Comparison of ENCODE assay signal across 1 cellular context in the genomic region with DNA sequence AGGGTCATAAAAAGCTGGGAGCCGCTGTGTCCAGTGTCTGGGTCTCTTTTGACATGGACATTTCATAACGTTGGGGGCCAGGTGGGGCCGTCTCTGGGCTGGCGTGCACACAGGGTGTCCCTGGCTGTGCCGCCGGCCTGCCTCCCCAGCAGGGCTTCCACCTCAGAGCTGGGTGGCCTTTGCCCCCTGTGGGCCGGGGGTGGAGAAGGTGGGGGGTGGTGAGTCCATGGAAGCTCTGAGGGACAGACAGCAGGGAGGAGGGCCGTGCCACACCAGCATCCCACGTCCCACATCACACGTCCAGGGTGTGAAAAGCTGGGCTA.
TF ChIP-seq lines count a peak whose summit lies in the region.

No MANE protein-coding gene starts in this region.

TF ChIP-seq in WTC11, 78 proteins besides CTCF, POLR2A, EP300 and RAD21:
- TF ChIP-seq, protein P1, sequence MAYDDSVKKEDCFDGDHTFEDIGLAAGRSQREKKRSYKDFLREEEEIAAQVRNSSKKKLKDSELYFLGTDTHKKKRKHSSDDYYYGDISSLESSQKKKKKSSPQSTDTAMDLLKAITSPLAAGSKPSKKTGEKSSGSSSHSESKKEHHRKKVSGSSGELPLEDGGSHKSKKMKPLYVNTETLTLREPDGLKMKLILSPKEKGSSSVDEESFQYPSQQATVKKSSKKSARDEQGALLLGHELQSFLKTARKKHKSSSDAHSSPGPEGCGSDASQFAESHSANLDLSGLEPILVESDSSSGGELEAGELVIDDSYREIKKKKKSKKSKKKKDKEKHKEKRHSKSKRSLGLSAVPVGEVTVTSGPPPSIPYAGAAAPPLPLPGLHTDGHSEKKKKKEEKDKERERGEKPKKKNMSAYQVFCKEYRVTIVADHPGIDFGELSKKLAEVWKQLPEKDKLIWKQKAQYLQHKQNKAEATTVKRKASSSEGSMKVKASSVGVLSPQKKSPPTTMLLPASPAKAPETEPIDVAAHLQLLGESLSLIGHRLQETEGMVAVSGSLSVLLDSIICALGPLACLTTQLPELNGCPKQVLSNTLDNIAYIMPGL (CRISPR knock-in tag; IDR thresholded peaks at IDR 0.05) = no peak
- TF ChIP-seq TEAD4 (CRISPR knock-in tag; IDR thresholded peaks at IDR 0.05) = no peak
- no peak for TF ChIP-seq GTF2I (CRISPR knock-in tag; conservative IDR thresholded peaks at IDR 0.05)
- TF ChIP-seq, protein P2, sequence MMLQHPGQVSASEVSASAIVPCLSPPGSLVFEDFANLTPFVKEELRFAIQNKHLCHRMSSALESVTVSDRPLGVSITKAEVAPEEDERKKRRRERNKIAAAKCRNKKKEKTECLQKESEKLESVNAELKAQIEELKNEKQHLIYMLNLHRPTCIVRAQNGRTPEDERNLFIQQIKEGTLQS (CRISPR knock-in tag; conservative IDR thresholded peaks at IDR 0.05) = no peak
- TF ChIP-seq TCF7 (CRISPR knock-in tag; IDR thresholded peaks at IDR 0.05; ENCODE audit: low read depth) = no peak
- no peak for TF ChIP-seq FOXJ3 (CRISPR knock-in tag; IDR thresholded peaks at IDR 0.05; ENCODE audit: borderline replicate concordance)
- no peak for TF ChIP-seq MYBL2 (CRISPR knock-in tag; IDR thresholded peaks at IDR 0.05)
- TF ChIP-seq, protein P3, sequence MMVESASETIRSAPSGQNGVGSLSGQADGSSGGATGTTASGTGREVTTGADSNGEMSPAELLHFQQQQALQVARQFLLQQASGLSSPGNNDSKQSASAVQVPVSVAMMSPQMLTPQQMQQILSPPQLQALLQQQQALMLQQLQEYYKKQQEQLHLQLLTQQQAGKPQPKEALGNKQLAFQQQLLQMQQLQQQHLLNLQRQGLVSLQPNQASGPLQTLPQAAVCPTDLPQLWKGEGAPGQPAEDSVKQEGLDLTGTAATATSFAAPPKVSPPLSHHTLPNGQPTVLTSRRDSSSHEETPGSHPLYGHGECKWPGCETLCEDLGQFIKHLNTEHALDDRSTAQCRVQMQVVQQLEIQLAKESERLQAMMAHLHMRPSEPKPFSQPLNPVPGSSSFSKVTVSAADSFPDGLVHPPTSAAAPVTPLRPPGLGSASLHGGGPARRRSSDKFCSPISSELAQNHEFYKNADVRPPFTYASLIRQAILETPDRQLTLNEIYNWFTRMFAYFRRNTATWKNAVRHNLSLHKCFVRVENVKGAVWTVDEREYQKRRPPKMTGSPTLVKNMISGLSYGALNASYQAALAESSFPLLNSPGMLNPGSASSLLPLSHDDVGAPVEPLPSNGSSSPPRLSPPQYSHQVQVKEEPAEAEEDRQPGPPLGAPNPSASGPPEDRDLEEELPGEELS (CRISPR knock-in tag; IDR thresholded peaks at IDR 0.05) = no peak
TF ChIP-seq in WTC11: peak in this region for 0.
